Comparison of ENCODE assay signal across 22 cellular contexts in the genomic region with DNA sequence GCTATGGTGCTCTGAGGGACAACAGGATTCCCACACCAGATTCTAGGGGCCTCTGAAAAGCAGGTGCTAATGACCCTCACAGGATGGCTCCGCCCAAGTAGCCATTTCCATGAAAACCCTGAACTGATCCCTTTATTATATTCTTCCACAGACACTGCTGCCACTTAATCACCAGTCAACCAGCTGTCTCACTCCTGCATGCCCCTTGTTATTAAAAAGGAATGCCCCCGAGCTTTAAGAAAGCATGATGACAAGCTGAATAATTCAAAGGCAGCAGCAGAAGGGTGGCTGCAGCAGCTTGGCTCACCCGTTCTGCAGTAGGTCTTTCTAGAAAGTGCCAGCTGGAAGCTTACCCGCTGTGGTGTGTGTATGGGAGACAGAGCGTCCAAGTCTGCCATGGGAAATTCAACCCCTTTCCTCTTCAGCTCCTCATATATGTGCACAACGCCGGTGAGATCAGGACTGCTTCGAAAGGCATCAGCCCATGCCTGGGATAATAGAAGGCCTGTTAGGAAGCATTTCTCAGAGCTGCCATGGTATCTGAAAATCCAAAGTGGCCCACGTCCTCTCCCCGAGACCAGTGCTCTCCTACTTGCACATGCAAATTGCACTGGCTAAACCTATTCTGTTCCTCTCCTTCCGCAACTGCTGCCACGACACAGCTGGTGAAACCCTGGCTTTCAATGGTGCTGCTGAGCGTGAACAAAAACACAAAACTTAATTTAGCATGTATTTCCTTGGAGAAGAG. TPM values are rescaled to one million over a fixed set of nuclear protein-coding genes. Genes with fewer than 3 reads are reported as not detected.
DNase-seq lines count a peak whose midpoint lies in the region; ATAC-seq, FAIRE-seq and TF ChIP-seq lines count a peak whose summit lies in the region.
"Had no signal": no experiment of that assay in that cellular context is flagged by ENCODE, and none has a peak within 500 bp of the region (broad histone marks: within the 10 kb centered on the region; RNA-seq: fewer than 3 reads in every experiment).

No MANE protein-coding gene starts in this region.

- no peak for FAIRE-seq in small intestine (lab: Jason Lieb, UNC)
- FAIRE-seq: GM19239 had no signal

- peak overlapping the region; percentile 31 for H3K27ac ChIP-seq in layer of hippocampus (ENCODE audit: low read depth, low read length)
- H3K27ac ChIP-seq in small intestine (ENCODE audit: low read depth in 1 of 2, low read length in 1 of 2): no peak overlapping the region
- H3K27ac ChIP-seq: gastroesophageal sphincter, left lung, tibial nerve had no signal

- peaks cover 3 to 11% of the 10 kb centered on the region in 2 donors for H3K36me3 ChIP-seq in small intestine (ENCODE audit: control insufficient read depth in 2 of 2, insufficient read depth in 2 of 2, low read length in 2 of 2)
- H3K36me3 ChIP-seq: HAP-1 had no signal

- no peak for TF ChIP-seq CTCF in brain (conservative IDR thresholded peaks at IDR 0.05)

- peaks cover 3% of the 10 kb centered on the region for H3K27me3 Mint-ChIP-seq in brain
- H3K27me3 Mint-ChIP-seq: B cell had no signal

- peak overlapping the region in 4 of 5 experiments; percentile 6 to 67 (median 46) for H3K4me3 Mint-ChIP-seq in brain
- no peak overlapping the region for H3K4me3 Mint-ChIP-seq in stimulated activated effector memory CD8-positive, alpha-beta T cell treated with anti-CD3 and anti-CD28 coated beads, Interleukin-12 subunit alpha, Interleukin-12 subunit beta, amount 100 ng/mL, for 72 hours
- H3K4me3 Mint-ChIP-seq: B cell had no signal

- H3K9me3 Mint-ChIP-seq in brain: no peaks in the 10 kb centered on the region
- H3K9me3 Mint-ChIP-seq in stimulated activated effector memory CD8-positive, alpha-beta T cell treated with anti-CD3 and anti-CD28 coated beads, Interleukin-12 subunit alpha, Interleukin-12 subunit beta, amount 100 ng/mL, for 72 hours: no peaks in the 10 kb centered on the region

- peaks cover 29% of the 10 kb centered on the region for H3K36me3 Mint-ChIP-seq in brain
- H3K36me3 Mint-ChIP-seq in stimulated activated effector memory CD8-positive, alpha-beta T cell treated with anti-CD3 and anti-CD28 coated beads, Interleukin-12 subunit alpha, Interleukin-12 subunit beta, amount 100 ng/mL, for 72 hours: peaks cover 32% of the 10 kb centered on the region

- no peaks in the 10 kb centered on the region for H3K27me3 ChIP-seq in layer of hippocampus (ENCODE audit: control insufficient read depth, insufficient read depth, low read length)
- no peaks in the 10 kb centered on the region for H3K27me3 ChIP-seq in small intestine (ENCODE audit: control insufficient read depth in 2 of 2, insufficient read depth in 2 of 2, low read length in 2 of 2)
- H3K27me3 ChIP-seq: gastroesophageal sphincter, left lung, tibial nerve had no signal

- no peak for ATAC-seq in stimulated activated effector memory CD8-positive, alpha-beta T cell treated with anti-CD3 and anti-CD28 coated beads, Interleukin-12 subunit alpha, Interleukin-12 subunit beta, amount 100 ng/mL, for 72 hours
- no peak for ATAC-seq in activated CD4-positive, CD25-positive, alpha-beta regulatory T cell treated with anti-CD3 and anti-CD28 coated beads, Interleukin-2, amount 50 U/mL, for 24 hours
- ATAC-seq: gastroesophageal sphincter, left lung, right cardiac atrium had no signal

- no peak overlapping the region for H3K4me3 ChIP-seq in small intestine (ENCODE audit: low read depth in 1 of 2, low read length in 2 of 2)
- H3K4me3 ChIP-seq: gastroesophageal sphincter, HAP-1, left lung, tibial nerve had no signal

- DNase-seq in NCI-H2227 treated with DMSO at 0.1 percent for 48 hours (lab: John Stamatoyannopoulos, UW): peak; percentile 62
- DNase-seq in stimulated activated effector memory CD8-positive, alpha-beta T cell treated with anti-CD3 and anti-CD28 coated beads, Interleukin-12 subunit alpha, Interleukin-12 subunit beta, amount 100 ng/mL, for 72 hours (ENCODE audit: low spot score in 2 of 2): no peak
- no peak for DNase-seq in small intestine
- DNase-seq in activated CD4-positive, CD25-positive, alpha-beta regulatory T cell treated with anti-CD3 and anti-CD28 coated beads, Interleukin-2, amount 50 U/mL, for 72 hours: no peak
- DNase-seq: activated CD4-positive, alpha-beta T cell treated with anti-CD3 and anti-CD28 coated beads for 4 hours; COR-L47; erythroblast; left lung; NCI-H1436 treated with DMSO at 0.1 percent for 48 hours; NCI-H226; RPMI8226; stimulated activated naive CD4-positive, alpha-beta T cell; T1000 had no signal

- H3K27ac Mint-ChIP-seq in brain: peak overlapping the region; percentile 80 to 98 (median 92)
- H3K27ac Mint-ChIP-seq in stimulated activated effector memory CD8-positive, alpha-beta T cell treated with anti-CD3 and anti-CD28 coated beads, Interleukin-12 subunit alpha, Interleukin-12 subunit beta, amount 100 ng/mL, for 72 hours: peak overlapping the region; percentile 30
- H3K27ac Mint-ChIP-seq: B cell had no signal

- H3K9me3 ChIP-seq in small intestine (ENCODE audit: control insufficient read depth, low read depth): no peaks in the 10 kb centered on the region
- H3K9me3 ChIP-seq: gastroesophageal sphincter, HAP-1, left lung, tibial nerve had no signal

- H3K4me1 Mint-ChIP-seq in brain: peaks cover 86% of the 10 kb centered on the region
- no peaks in the 10 kb centered on the region for H3K4me1 Mint-ChIP-seq in stimulated activated effector memory CD8-positive, alpha-beta T cell treated with anti-CD3 and anti-CD28 coated beads, Interleukin-12 subunit alpha, Interleukin-12 subunit beta, amount 100 ng/mL, for 72 hours
- H3K4me1 Mint-ChIP-seq: B cell had no signal

- WGBS in small intestine, 3 donors: 93 to 97% (median 94%) methylated on average over 13 of the region's 13 CpGs

- no peaks in the 10 kb centered on the region for H3K4me1 ChIP-seq in small intestine (ENCODE audit: control insufficient read depth in 2 of 2, insufficient read depth in 1 of 2, low read depth in 1 of 2, low read length in 1 of 2)
- H3K4me1 ChIP-seq: HAP-1 had no signal

RNA-seq across cellular contexts. Expression of a gene that starts 47.7 kb away (rescaled TPM):
- polyA plus RNA-seq in brain (ENCODE audit: insufficient read depth, low read depth, low replicate concordance) (39.4 TPM), small intestine (100 to 1,000 TPM in 2 of 3 donors, 10 to 100 TPM in 1; 99.7 to 155 (median 111) TPM)
